8 cellular contexts compared by ENCODE assay signal in genomic region chr1:11802973-11803885, GRCh38. TPM values are rescaled to one million over a fixed set of nuclear protein-coding genes. Genes with fewer than 3 reads are reported as not detected.
A peak's percentile ranks its signal among the peaks of the same experiment; 100 is the strongest.
DNase-seq lines count a peak whose midpoint lies in the region; ATAC-seq and TF ChIP-seq lines count a peak whose summit lies in the region.

No MANE protein-coding gene starts in this region.

- no peaks in the 10 kb centered on the region for H3K9me3 Mint-ChIP-seq in type B pancreatic cell

- DNase-seq in GDM1 (lab: John Stamatoyannopoulos, UW) (peak; percentile 89), T follicular helper cell (ENCODE audit: low read depth) (peak; percentile 60), amniotic stem cell (lab: John Stamatoyannopoulos, UW) (peak; percentile 89), left ventricle myocardium superior (peak; percentile 95), posterior vena cava (ENCODE audit: low spot score) (peak; percentile 98), type B pancreatic cell (ENCODE audit: extremely low spot score, unreplicated experiment) (peak; percentile 87)

- ATAC-seq in left ventricle myocardium superior (peak; percentile 65), GM21619 (IDR thresholded peaks at IDR 0.05; ENCODE audit: unreplicated experiment) (no peak)

- H3K4me3 Mint-ChIP-seq in type B pancreatic cell: peak overlapping the region; percentile 100

- no peaks in the 10 kb centered on the region for H3K27me3 Mint-ChIP-seq in type B pancreatic cell

- TF ChIP-seq CTCF in type B pancreatic cell (conservative IDR thresholded peaks at IDR 0.05): no peak

- no peak for TF ChIP-seq EP300 in Ishikawa (IDR thresholded peaks at IDR 0.05; ENCODE audit: borderline replicate concordance)

- peak overlapping the region; percentile 100 for H3K27ac Mint-ChIP-seq in type B pancreatic cell

- H3K4me1 Mint-ChIP-seq in type B pancreatic cell (ENCODE audit: unreplicated experiment): peaks cover 30% of the 10 kb centered on the region

- intact Hi-C loops in left ventricle myocardium superior (cut with micrococcal nuclease) (no loop called here), posterior vena cava (cut with DNase I) (no loop called here)

- H3K36me3 Mint-ChIP-seq in type B pancreatic cell: no peaks in the 10 kb centered on the region

- TF ChIP-seq RAD21 in Ishikawa (IDR thresholded peaks at IDR 0.05; ENCODE audit: low read depth): no peak

TF ChIP-seq in Ishikawa, 13 proteins besides CTCF, POLR2A, EP300 and RAD21:
- no peak for TF ChIP-seq CEBPB (IDR thresholded peaks at IDR 0.05)
- TF ChIP-seq, protein P1, sequence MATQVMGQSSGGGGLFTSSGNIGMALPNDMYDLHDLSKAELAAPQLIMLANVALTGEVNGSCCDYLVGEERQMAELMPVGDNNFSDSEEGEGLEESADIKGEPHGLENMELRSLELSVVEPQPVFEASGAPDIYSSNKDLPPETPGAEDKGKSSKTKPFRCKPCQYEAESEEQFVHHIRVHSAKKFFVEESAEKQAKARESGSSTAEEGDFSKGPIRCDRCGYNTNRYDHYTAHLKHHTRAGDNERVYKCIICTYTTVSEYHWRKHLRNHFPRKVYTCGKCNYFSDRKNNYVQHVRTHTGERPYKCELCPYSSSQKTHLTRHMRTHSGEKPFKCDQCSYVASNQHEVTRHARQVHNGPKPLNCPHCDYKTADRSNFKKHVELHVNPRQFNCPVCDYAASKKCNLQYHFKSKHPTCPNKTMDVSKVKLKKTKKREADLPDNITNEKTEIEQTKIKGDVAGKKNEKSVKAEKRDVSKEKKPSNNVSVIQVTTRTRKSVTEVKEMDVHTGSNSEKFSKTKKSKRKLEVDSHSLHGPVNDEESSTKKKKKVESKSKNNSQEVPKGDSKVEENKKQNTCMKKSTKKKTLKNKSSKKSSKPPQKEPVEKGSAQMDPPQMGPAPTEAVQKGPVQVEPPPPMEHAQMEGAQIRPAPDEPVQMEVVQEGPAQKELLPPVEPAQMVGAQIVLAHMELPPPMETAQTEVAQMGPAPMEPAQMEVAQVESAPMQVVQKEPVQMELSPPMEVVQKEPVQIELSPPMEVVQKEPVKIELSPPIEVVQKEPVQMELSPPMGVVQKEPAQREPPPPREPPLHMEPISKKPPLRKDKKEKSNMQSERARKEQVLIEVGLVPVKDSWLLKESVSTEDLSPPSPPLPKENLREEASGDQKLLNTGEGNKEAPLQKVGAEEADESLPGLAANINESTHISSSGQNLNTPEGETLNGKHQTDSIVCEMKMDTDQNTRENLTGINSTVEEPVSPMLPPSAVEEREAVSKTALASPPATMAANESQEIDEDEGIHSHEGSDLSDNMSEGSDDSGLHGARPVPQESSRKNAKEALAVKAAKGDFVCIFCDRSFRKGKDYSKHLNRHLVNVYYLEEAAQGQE (IDR thresholded peaks at IDR 0.05; ENCODE audit: low read depth): no peak
- TF ChIP-seq FOXM1 (IDR thresholded peaks at IDR 0.05; ENCODE audit: borderline replicate concordance, low read depth): no peak
- TF ChIP-seq TEAD4 (IDR thresholded peaks at IDR 0.05): no peak
- TF ChIP-seq TAF1 (IDR thresholded peaks at IDR 0.05; ENCODE audit: low read depth): no peak
- no peak for TF ChIP-seq ZBTB7A (IDR thresholded peaks at IDR 0.05; ENCODE audit: low read depth)
- TF ChIP-seq, protein P2, sequence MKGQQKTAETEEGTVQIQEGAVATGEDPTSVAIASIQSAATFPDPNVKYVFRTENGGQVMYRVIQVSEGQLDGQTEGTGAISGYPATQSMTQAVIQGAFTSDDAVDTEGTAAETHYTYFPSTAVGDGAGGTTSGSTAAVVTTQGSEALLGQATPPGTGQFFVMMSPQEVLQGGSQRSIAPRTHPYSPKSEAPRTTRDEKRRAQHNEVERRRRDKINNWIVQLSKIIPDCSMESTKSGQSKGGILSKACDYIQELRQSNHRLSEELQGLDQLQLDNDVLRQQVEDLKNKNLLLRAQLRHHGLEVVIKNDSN (IDR thresholded peaks at IDR 0.05): no peak
- TF ChIP-seq, protein P3, sequence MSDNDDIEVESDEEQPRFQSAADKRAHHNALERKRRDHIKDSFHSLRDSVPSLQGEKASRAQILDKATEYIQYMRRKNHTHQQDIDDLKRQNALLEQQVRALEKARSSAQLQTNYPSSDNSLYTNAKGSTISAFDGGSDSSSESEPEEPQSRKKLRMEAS (IDR thresholded peaks at IDR 0.05): no peak
- no peak for TF ChIP-seq EGR1 (IDR thresholded peaks at IDR 0.05)
- no peak for TF ChIP-seq CREB1 (IDR thresholded peaks at IDR 0.05; ENCODE audit: low read depth)
- no peak for TF ChIP-seq TCF12 (IDR thresholded peaks at IDR 0.05; ENCODE audit: low read depth)
- peak; percentile 15; the same call in 1 of the 2 replicates for TF ChIP-seq NFIC (IDR thresholded peaks at IDR 0.05)
- 0 out of 2 replicates have a peak, but pooled peaks have one; percentile 19 for TF ChIP-seq YY1 (IDR thresholded peaks at IDR 0.05; ENCODE audit: low read depth)
TF ChIP-seq in Ishikawa: peak in this region for 2.

RNA-seq across cellular contexts. Expression of gene MTHFR, which starts 2.5 kb away (rescaled TPM):
- total RNA-seq in left ventricle myocardium superior: 37.9 TPM
- 10 to 100 TPM; 31.0 to 31.7 TPM for total RNA-seq in posterior vena cava
- total RNA-seq in type B pancreatic cell (ENCODE audit: low replicate concordance): 30.1 and 33.4 TPM in 2 replicates

RNA-seq across cellular contexts. Expression of gene CLCN6, which starts 2.8 kb away (rescaled TPM):
- total RNA-seq in left ventricle myocardium superior: 15.4 TPM
- total RNA-seq in posterior vena cava: 10 to 100 TPM; 16.8 to 16.9 TPM
- 21.3 and 31.1 TPM in 2 replicates for total RNA-seq in type B pancreatic cell (ENCODE audit: low replicate concordance)

RNA-seq across cellular contexts. Expression of gene C1orf167, which starts 41.2 kb away (rescaled TPM):
- total RNA-seq in left ventricle myocardium superior (2.1 TPM), posterior vena cava (1 to 10 TPM; 2.1 to 2.3 TPM), type B pancreatic cell (ENCODE audit: low replicate concordance) (0.40 TPM in 1 of 2 replicates, not detected in the other)

RNA-seq across cellular contexts. Expression of gene NPPA, which starts 44.4 kb away (rescaled TPM):
- 5.5 TPM for total RNA-seq in left ventricle myocardium superior
- 1 to 10 TPM in 1 of 2 donors, not detected in 1; 3.8 TPM for total RNA-seq in posterior vena cava
- not detected in 2 replicates for total RNA-seq in type B pancreatic cell (ENCODE audit: low replicate concordance)

RNA-seq across cellular contexts. Expression of gene NPPB, which starts 55.5 kb away (rescaled TPM):
- not detected for total RNA-seq in left ventricle myocardium superior
- not detected for total RNA-seq in posterior vena cava
- total RNA-seq in type B pancreatic cell (ENCODE audit: low replicate concordance): 0.71 and 1.7 TPM in 2 replicates
